Comparison of ENCODE assay signal across 1 cellular context in genomic region chr11:496834-497564, GRCh38.
A peak's percentile ranks its signal among the peaks of the same experiment; 100 is the strongest.
TF ChIP-seq lines count a peak whose summit lies in the region.

No MANE protein-coding gene starts in this region.

TF ChIP-seq in K562, 482 proteins besides CTCF, POLR2A, EP300 and RAD21 (continues in another document):
- TF ChIP-seq KLF1 (tag; IDR thresholded peaks at IDR 0.05) (no peak), ARNT (IDR thresholded peaks at IDR 0.05) (no peak), ZNF740 (CRISPR knock-in tag; IDR thresholded peaks at IDR 0.05) (peak; percentile 12; the same call in 1 of the 2 replicates), ZNF740 (tag; IDR thresholded peaks at IDR 0.05) (no peak), SRF (CRISPR knock-in tag; IDR thresholded peaks at IDR 0.05) (no peak), JUN (IDR thresholded peaks at IDR 0.05; ENCODE audit: borderline replicate concordance, low read depth, low read length) (no peak), JUN (CRISPR knock-in tag; IDR thresholded peaks at IDR 0.05; ENCODE audit: borderline replicate concordance) (no peak), ZNF431 (CRISPR knock-in tag; IDR thresholded peaks at IDR 0.05) (peak; percentile 32; the same call in 1 of the 2 replicates), ZFPM2 (CRISPR knock-in tag; IDR thresholded peaks at IDR 0.05) (no peak), E2F6 (IDR thresholded peaks at IDR 0.05; ENCODE audit: borderline replicate concordance in 1 of 2, extremely low read depth in 1 of 2, insufficient read depth in 1 of 2, insufficient read length in 1 of 2, low read depth in 1 of 2, low read length in 1 of 2, poor library complexity in 1 of 2, severe bottlenecking in 1 of 2) (peak; percentile 46 to 78), HNRNPLL (IDR thresholded peaks at IDR 0.05; ENCODE audit: low read depth, low read length, poor library complexity, severe bottlenecking) (peak; percentile 53), RCOR1 (IDR thresholded peaks at IDR 0.05; ENCODE audit: borderline replicate concordance in 1 of 2, low read depth in 2 of 2, low read length in 2 of 2) (no peak), TARDBP (IDR thresholded peaks at IDR 0.05) (peak; percentile 73), MAX (CRISPR knock-in tag; IDR thresholded peaks at IDR 0.05) (peak; percentile 94), CBX3 (IDR thresholded peaks at IDR 0.05; ENCODE audit: borderline replicate concordance in 1 of 2, low read length in 2 of 2) (no peak), L3MBTL2 (IDR thresholded peaks at IDR 0.05) (peak; percentile 20; the same call in 1 of the 2 replicates), HMGN3 (IDR thresholded peaks at IDR 0.05; ENCODE audit: borderline replicate concordance, extremely low read depth, insufficient read length, low read depth, low read length) (no peak), PTBP1 (IDR thresholded peaks at IDR 0.05; ENCODE audit: low read depth, low read length) (no peak), ZNF143 (CRISPR knock-in tag; IDR thresholded peaks at IDR 0.05) (peak; percentile 26; the same call in 1 of the 2 replicates), MTA2 (IDR thresholded peaks at IDR 0.05; ENCODE audit: low read depth) (no peak), ZNF384 (IDR thresholded peaks at IDR 0.05; ENCODE audit: low read depth, low read length) (no peak), NKRF (IDR thresholded peaks at IDR 0.05; ENCODE audit: borderline replicate concordance) (no peak), PURB (CRISPR knock-in tag; IDR thresholded peaks at IDR 0.05; ENCODE audit: low read depth) (no peak), FOXP1 (CRISPR knock-in tag; IDR thresholded peaks at IDR 0.05) (peak; percentile 21; the same call in 1 of the 2 replicates), SRSF1 (IDR thresholded peaks at IDR 0.05; ENCODE audit: low read depth, low read length) (no peak), POLR2G (IDR thresholded peaks at IDR 0.05; ENCODE audit: low read depth, low read length) (peak; percentile 61)
- TF ChIP-seq, protein P1, sequence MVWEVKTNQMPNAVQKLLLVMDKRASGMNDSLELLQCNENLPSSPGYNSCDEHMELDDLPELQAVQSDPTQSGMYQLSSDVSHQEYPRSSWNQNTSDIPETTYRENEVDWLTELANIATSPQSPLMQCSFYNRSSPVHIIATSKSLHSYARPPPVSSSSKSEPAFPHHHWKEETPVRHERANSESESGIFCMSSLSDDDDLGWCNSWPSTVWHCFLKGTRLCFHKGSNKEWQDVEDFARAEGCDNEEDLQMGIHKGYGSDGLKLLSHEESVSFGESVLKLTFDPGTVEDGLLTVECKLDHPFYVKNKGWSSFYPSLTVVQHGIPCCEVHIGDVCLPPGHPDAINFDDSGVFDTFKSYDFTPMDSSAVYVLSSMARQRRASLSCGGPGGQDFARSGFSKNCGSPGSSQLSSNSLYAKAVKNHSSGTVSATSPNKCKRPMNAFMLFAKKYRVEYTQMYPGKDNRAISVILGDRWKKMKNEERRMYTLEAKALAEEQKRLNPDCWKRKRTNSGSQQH (CRISPR knock-in tag; IDR thresholded peaks at IDR 0.05) = no peak
- TF ChIP-seq, protein P2, sequence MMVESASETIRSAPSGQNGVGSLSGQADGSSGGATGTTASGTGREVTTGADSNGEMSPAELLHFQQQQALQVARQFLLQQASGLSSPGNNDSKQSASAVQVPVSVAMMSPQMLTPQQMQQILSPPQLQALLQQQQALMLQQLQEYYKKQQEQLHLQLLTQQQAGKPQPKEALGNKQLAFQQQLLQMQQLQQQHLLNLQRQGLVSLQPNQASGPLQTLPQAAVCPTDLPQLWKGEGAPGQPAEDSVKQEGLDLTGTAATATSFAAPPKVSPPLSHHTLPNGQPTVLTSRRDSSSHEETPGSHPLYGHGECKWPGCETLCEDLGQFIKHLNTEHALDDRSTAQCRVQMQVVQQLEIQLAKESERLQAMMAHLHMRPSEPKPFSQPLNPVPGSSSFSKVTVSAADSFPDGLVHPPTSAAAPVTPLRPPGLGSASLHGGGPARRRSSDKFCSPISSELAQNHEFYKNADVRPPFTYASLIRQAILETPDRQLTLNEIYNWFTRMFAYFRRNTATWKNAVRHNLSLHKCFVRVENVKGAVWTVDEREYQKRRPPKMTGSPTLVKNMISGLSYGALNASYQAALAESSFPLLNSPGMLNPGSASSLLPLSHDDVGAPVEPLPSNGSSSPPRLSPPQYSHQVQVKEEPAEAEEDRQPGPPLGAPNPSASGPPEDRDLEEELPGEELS (CRISPR knock-in tag; IDR thresholded peaks at IDR 0.05; ENCODE audit: borderline replicate concordance) = peak; percentile 81; the same call in 1 of the 2 replicates
- TF ChIP-seq, protein P3, sequence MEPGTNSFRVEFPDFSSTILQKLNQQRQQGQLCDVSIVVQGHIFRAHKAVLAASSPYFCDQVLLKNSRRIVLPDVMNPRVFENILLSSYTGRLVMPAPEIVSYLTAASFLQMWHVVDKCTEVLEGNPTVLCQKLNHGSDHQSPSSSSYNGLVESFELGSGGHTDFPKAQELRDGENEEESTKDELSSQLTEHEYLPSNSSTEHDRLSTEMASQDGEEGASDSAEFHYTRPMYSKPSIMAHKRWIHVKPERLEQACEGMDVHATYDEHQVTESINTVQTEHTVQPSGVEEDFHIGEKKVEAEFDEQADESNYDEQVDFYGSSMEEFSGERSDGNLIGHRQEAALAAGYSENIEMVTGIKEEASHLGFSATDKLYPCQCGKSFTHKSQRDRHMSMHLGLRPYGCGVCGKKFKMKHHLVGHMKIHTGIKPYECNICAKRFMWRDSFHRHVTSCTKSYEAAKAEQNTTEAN (CRISPR knock-in tag; IDR thresholded peaks at IDR 0.05) = peak; percentile 97
- TF ChIP-seq, protein P4, sequence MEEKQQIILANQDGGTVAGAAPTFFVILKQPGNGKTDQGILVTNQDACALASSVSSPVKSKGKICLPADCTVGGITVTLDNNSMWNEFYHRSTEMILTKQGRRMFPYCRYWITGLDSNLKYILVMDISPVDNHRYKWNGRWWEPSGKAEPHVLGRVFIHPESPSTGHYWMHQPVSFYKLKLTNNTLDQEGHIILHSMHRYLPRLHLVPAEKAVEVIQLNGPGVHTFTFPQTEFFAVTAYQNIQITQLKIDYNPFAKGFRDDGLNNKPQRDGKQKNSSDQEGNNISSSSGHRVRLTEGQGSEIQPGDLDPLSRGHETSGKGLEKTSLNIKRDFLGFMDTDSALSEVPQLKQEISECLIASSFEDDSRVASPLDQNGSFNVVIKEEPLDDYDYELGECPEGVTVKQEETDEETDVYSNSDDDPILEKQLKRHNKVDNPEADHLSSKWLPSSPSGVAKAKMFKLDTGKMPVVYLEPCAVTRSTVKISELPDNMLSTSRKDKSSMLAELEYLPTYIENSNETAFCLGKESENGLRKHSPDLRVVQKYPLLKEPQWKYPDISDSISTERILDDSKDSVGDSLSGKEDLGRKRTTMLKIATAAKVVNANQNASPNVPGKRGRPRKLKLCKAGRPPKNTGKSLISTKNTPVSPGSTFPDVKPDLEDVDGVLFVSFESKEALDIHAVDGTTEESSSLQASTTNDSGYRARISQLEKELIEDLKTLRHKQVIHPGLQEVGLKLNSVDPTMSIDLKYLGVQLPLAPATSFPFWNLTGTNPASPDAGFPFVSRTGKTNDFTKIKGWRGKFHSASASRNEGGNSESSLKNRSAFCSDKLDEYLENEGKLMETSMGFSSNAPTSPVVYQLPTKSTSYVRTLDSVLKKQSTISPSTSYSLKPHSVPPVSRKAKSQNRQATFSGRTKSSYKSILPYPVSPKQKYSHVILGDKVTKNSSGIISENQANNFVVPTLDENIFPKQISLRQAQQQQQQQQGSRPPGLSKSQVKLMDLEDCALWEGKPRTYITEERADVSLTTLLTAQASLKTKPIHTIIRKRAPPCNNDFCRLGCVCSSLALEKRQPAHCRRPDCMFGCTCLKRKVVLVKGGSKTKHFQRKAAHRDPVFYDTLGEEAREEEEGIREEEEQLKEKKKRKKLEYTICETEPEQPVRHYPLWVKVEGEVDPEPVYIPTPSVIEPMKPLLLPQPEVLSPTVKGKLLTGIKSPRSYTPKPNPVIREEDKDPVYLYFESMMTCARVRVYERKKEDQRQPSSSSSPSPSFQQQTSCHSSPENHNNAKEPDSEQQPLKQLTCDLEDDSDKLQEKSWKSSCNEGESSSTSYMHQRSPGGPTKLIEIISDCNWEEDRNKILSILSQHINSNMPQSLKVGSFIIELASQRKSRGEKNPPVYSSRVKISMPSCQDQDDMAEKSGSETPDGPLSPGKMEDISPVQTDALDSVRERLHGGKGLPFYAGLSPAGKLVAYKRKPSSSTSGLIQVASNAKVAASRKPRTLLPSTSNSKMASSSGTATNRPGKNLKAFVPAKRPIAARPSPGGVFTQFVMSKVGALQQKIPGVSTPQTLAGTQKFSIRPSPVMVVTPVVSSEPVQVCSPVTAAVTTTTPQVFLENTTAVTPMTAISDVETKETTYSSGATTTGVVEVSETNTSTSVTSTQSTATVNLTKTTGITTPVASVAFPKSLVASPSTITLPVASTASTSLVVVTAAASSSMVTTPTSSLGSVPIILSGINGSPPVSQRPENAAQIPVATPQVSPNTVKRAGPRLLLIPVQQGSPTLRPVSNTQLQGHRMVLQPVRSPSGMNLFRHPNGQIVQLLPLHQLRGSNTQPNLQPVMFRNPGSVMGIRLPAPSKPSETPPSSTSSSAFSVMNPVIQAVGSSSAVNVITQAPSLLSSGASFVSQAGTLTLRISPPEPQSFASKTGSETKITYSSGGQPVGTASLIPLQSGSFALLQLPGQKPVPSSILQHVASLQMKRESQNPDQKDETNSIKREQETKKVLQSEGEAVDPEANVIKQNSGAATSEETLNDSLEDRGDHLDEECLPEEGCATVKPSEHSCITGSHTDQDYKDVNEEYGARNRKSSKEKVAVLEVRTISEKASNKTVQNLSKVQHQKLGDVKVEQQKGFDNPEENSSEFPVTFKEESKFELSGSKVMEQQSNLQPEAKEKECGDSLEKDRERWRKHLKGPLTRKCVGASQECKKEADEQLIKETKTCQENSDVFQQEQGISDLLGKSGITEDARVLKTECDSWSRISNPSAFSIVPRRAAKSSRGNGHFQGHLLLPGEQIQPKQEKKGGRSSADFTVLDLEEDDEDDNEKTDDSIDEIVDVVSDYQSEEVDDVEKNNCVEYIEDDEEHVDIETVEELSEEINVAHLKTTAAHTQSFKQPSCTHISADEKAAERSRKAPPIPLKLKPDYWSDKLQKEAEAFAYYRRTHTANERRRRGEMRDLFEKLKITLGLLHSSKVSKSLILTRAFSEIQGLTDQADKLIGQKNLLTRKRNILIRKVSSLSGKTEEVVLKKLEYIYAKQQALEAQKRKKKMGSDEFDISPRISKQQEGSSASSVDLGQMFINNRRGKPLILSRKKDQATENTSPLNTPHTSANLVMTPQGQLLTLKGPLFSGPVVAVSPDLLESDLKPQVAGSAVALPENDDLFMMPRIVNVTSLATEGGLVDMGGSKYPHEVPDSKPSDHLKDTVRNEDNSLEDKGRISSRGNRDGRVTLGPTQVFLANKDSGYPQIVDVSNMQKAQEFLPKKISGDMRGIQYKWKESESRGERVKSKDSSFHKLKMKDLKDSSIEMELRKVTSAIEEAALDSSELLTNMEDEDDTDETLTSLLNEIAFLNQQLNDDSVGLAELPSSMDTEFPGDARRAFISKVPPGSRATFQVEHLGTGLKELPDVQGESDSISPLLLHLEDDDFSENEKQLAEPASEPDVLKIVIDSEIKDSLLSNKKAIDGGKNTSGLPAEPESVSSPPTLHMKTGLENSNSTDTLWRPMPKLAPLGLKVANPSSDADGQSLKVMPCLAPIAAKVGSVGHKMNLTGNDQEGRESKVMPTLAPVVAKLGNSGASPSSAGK (IDR thresholded peaks at IDR 0.05) = peak; percentile 76
- TF ChIP-seq, protein P5, sequence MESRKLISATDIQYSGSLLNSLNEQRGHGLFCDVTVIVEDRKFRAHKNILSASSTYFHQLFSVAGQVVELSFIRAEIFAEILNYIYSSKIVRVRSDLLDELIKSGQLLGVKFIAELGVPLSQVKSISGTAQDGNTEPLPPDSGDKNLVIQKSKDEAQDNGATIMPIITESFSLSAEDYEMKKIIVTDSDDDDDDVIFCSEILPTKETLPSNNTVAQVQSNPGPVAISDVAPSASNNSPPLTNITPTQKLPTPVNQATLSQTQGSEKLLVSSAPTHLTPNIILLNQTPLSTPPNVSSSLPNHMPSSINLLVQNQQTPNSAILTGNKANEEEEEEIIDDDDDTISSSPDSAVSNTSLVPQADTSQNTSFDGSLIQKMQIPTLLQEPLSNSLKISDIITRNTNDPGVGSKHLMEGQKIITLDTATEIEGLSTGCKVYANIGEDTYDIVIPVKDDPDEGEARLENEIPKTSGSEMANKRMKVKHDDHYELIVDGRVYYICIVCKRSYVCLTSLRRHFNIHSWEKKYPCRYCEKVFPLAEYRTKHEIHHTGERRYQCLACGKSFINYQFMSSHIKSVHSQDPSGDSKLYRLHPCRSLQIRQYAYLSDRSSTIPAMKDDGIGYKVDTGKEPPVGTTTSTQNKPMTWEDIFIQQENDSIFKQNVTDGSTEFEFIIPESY (CRISPR knock-in tag; IDR thresholded peaks at IDR 0.05) = peak; percentile 95
- TF ChIP-seq, protein P6, sequence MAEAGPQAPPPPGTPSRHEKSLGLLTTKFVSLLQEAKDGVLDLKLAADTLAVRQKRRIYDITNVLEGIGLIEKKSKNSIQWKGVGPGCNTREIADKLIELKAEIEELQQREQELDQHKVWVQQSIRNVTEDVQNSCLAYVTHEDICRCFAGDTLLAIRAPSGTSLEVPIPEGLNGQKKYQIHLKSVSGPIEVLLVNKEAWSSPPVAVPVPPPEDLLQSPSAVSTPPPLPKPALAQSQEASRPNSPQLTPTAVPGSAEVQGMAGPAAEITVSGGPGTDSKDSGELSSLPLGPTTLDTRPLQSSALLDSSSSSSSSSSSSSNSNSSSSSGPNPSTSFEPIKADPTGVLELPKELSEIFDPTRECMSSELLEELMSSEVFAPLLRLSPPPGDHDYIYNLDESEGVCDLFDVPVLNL (CRISPR knock-in tag; IDR thresholded peaks at IDR 0.05; ENCODE audit: low read depth) = peak; percentile 67; the same call in 1 of the 2 replicates
